ENCODE assay signal across 1 cellular context in genomic region chr4:169854090-169854489, GRCh38.
TF ChIP-seq lines count a peak whose summit lies in the region.

No MANE protein-coding gene starts in this region.

TF ChIP-seq in GM23338, 12 proteins besides CTCF, POLR2A, EP300 and RAD21 (continued from another document):
- TF ChIP-seq ZNF462 (CRISPR knock-in tag; IDR thresholded peaks at IDR 0.05), result peak; percentile 81
- TF ChIP-seq STAT1 (IDR thresholded peaks at IDR 0.05; ENCODE audit: unreplicated experiment), result no peak
